Comparison of ENCODE assay signal across 1 cellular context in genomic region chr10:6409982-6410694, GRCh38.
TF ChIP-seq lines count a peak whose summit lies in the region.

No MANE protein-coding gene starts in this region.

TF ChIP-seq in H1, 55 proteins besides CTCF, POLR2A, EP300 and RAD21 (continued from another document):
- TF ChIP-seq NANOG (IDR thresholded peaks at IDR 0.05; ENCODE audit: insufficient read depth, low read depth, low read length, poor library complexity, severe bottlenecking) (no peak), RFX5 (IDR thresholded peaks at IDR 0.05; ENCODE audit: borderline replicate concordance, low read depth, low read length) (no peak), BRCA1 (IDR thresholded peaks at IDR 0.05; ENCODE audit: low read depth, low read length) (no peak), GABPA (IDR thresholded peaks at IDR 0.05; ENCODE audit: borderline replicate concordance, insufficient read depth, low read length) (no peak), MAFK (IDR thresholded peaks at IDR 0.05; ENCODE audit: low read depth, low read length) (no peak), TBP (IDR thresholded peaks at IDR 0.05; ENCODE audit: low read depth, low read length) (no peak), CEBPB (IDR thresholded peaks at IDR 0.05; ENCODE audit: low read depth, low read length) (no peak), BACH1 (IDR thresholded peaks at IDR 0.05; ENCODE audit: low read length) (no peak), RNF2 (IDR thresholded peaks at IDR 0.05; ENCODE audit: borderline replicate concordance, low read depth, low read length, missing control alignments, poor library complexity, severe bottlenecking) (no peak), CREB1 (IDR thresholded peaks at IDR 0.05) (no peak), TAF7 (optimal IDR thresholded peaks at IDR 0.05; ENCODE audit: borderline replicate concordance, low read depth, low read length) (no peak), MAX (IDR thresholded peaks at IDR 0.05) (no peak), SP4 (IDR thresholded peaks at IDR 0.05; ENCODE audit: low read length) (no peak), HDAC6 (IDR thresholded peaks at IDR 0.05; ENCODE audit: low read depth, low read length) (no peak), KDM4A (IDR thresholded peaks at IDR 0.05; ENCODE audit: low read depth, low read length, severe bottlenecking) (no peak), RBBP5 (IDR thresholded peaks at IDR 0.05; ENCODE audit: borderline replicate concordance, low read depth, low read length) (no peak)
